ENCODE assay signal across 19 cellular contexts in genomic region chr2:76813084-76813483, GRCh38.
"Had no signal": no experiment of that assay in that cellular context is flagged by ENCODE, and none has a peak within 500 bp of the region (broad histone marks: within the 10 kb centered on the region; RNA-seq: fewer than 3 reads in every experiment).

No MANE protein-coding gene starts in this region.

- H3K79me2 ChIP-seq: parathyroid adenoma had no signal

- H3K9ac ChIP-seq: neural progenitor cell, parathyroid adenoma had no signal

- H2AFZ ChIP-seq: neural progenitor cell, parathyroid adenoma had no signal

- ATAC-seq: naive thymus-derived CD4-positive, alpha-beta T cell; naive thymus-derived CD8-positive, alpha-beta T cell; natural killer cell; natural killer cell treated with Interleukin-12 subunit alpha and Interleukin-12 subunit beta and Interleukin-15 and Interleukin-18, amount 100 ng/mL, for 72 hours; pancreas; psoas muscle; right cardiac atrium; right lobe of liver; sciatic nerve had no signal

- H3K36me3 ChIP-seq: neural progenitor cell, neutrophil, ovary, pancreas, prostate gland, right atrium auricular region, right lobe of liver, sigmoid colon, spleen had no signal

- H3K9me3 ChIP-seq: neutrophil, ovary, pancreas, prostate gland, psoas muscle, right atrium auricular region, right lobe of liver, sigmoid colon, spleen had no signal

- H3K27ac ChIP-seq: neural progenitor cell, neutrophil, ovary, pancreas, parathyroid adenoma, prostate gland, psoas muscle, right atrium auricular region, right lobe of liver, sigmoid colon, skin epidermis, spleen had no signal

- H3K4me3 ChIP-seq: neural progenitor cell, ovary, pancreas, prostate gland, psoas muscle, right atrium auricular region, right lobe of liver, sigmoid colon, skin epidermis, smooth muscle cell, spleen had no signal

- H3K4me2 ChIP-seq: neural progenitor cell, smooth muscle cell had no signal

- H3K27me3 ChIP-seq: neural progenitor cell, neutrophil, pancreas, right lobe of liver, sigmoid colon, spleen had no signal
